Comparison of ENCODE assay signal across 14 cellular contexts in genomic region chr1:55196433-55197035, GRCh38. TPM values are rescaled to one million over a fixed set of nuclear protein-coding genes. Genes with fewer than 3 reads are reported as not detected.
DNase-seq lines count a peak whose midpoint lies in the region; ATAC-seq and TF ChIP-seq lines count a peak whose summit lies in the region.
"Had no signal": no experiment of that assay in that cellular context is flagged by ENCODE, and none has a peak within 500 bp of the region (broad histone marks: within the 10 kb centered on the region; RNA-seq: fewer than 3 reads in every experiment).

No MANE protein-coding gene starts in this region.

- CTCF ChIA-PET in CD8-positive, alpha-beta memory T cell (lab: Charles Lee), result no interaction called here
- CTCF ChIA-PET in activated B cell treated with CpG ODN at 0.5 μM for 24 hours (lab: Charles Lee), result interaction anchor here (0.7 kb wide), 1 partner anchor 81 kb away, joined by 3 read pairs; no protein-coding TSS in a partner anchor

- intact Hi-C loops in CD14-positive monocyte (cut with micrococcal nuclease) (no loop called here), activated B cell treated with CpG ODN at 0.5 μM for 24 hours (cut with micrococcal nuclease) (no loop called here)

- peak overlapping the region in 1 of 2 donors; percentile 31 for H3K4me3 Mint-ChIP-seq in CD14-positive monocyte
- peak overlapping the region in 3 of 7 donors; percentile 18 to 54 (median 27) for H3K4me3 Mint-ChIP-seq in CD8-positive, alpha-beta memory T cell
- no peak overlapping the region for H3K4me3 Mint-ChIP-seq in activated B cell treated with CpG ODN at 0.5 μM for 24 hours
- H3K4me3 Mint-ChIP-seq in immature natural killer cell, result peak overlapping the region in 1 of 5 donors; percentile 33

- TF ChIP-seq CTCF in CD14-positive monocyte (IDR thresholded peaks at IDR 0.05) (no peak), activated B cell treated with CpG ODN at 0.5 μM for 24 hours (IDR thresholded peaks at IDR 0.05) (no peak)

- H3K4me1 Mint-ChIP-seq in CD14-positive monocyte, result peaks cover 43% of the 10 kb centered on the region
- peaks cover 75 to 95% (median 90%) of the 10 kb centered on the region in 3 donors for H3K4me1 Mint-ChIP-seq in CD8-positive, alpha-beta memory T cell
- H3K4me1 Mint-ChIP-seq in activated B cell treated with CpG ODN at 0.5 μM for 24 hours, result peaks cover 65% of the 10 kb centered on the region
- H3K4me1 Mint-ChIP-seq in immature natural killer cell, result peaks cover 78 to 100% of the 10 kb centered on the region in 2 donors

- no peaks in the 10 kb centered on the region for H3K36me3 ChIP-seq in CD8-positive, alpha-beta memory T cell (ENCODE audit: insufficient read depth, low read length)
- H3K36me3 ChIP-seq: thoracic aorta had no signal

- H3K36me3 Mint-ChIP-seq in CD14-positive monocyte (peaks cover 14 to 17% of the 10 kb centered on the region in 2 donors), activated B cell treated with CpG ODN at 0.5 μM for 24 hours (ENCODE audit: low read depth) (peaks cover 50% of the 10 kb centered on the region), immature natural killer cell (peaks cover 0 to 7% (median 0%) of the 10 kb centered on the region in 3 donors)
- H3K36me3 Mint-ChIP-seq in CD8-positive, alpha-beta memory T cell, result peaks cover 0 to 32% (median 10%) of the 10 kb centered on the region in 3 donors

- H3K9me3 ChIP-seq in CD8-positive, alpha-beta memory T cell (ENCODE audit: low read length), result no peaks in the 10 kb centered on the region
- H3K9me3 ChIP-seq: Caco-2, thoracic aorta had no signal

- H3K27ac Mint-ChIP-seq in CD14-positive monocyte (peak overlapping the region; percentile 53 to 93 (median 88)), activated B cell treated with CpG ODN at 0.5 μM for 24 hours (peak overlapping the region; percentile 14), immature natural killer cell (peak overlapping the region; percentile 20 to 78 (median 60))
- peak overlapping the region in 6 of 8 donors; percentile 37 to 79 (median 62) for H3K27ac Mint-ChIP-seq in CD8-positive, alpha-beta memory T cell

- POLR2A ChIA-PET in CD8-positive, alpha-beta memory T cell (lab: Charles Lee), result no interaction called here
- POLR2A ChIA-PET in activated B cell treated with CpG ODN at 0.5 μM for 24 hours (lab: Charles Lee), result no interaction called here

- no peaks in the 10 kb centered on the region for H3K27me3 ChIP-seq in CD8-positive, alpha-beta memory T cell (ENCODE audit: insufficient read depth, low read length, poor library complexity, severe bottlenecking)

- DNase-seq in CD14-positive monocyte (ENCODE audit: low spot score) (no peak), activated B cell treated with CpG ODN at 0.5 μM for 24 hours (no peak), immature natural killer cell (no peak), islet precursor cell (no peak)
- no peak for DNase-seq in CD8-positive, alpha-beta memory T cell
- DNase-seq in activated CD8-positive, alpha-beta memory T cell treated with anti-CD3 and anti-CD28 coated beads, Interleukin-2, amount 50 U/mL, for 4 hours, result no peak
- DNase-seq: amniotic stem cell, Caco-2, dermis blood vessel endothelial cell, NCI-H2227 treated with DMSO at 0.1 percent for 48 hours, T-helper 2 cell had no signal

- ATAC-seq in activated B cell treated with CpG ODN at 0.5 μM for 24 hours (ENCODE audit: low read depth) (no peak), HG03135 (IDR thresholded peaks at IDR 0.05; ENCODE audit: unreplicated experiment) (no peak)

- H3K9me3 Mint-ChIP-seq in CD14-positive monocyte (peaks cover 0 to 3% (median 2%) of the 10 kb centered on the region in 7 donors), activated B cell treated with CpG ODN at 0.5 μM for 24 hours (no peaks in the 10 kb centered on the region), immature natural killer cell (no peaks in the 10 kb centered on the region)
- H3K9me3 Mint-ChIP-seq in CD8-positive, alpha-beta memory T cell, result no peaks in the 10 kb centered on the region

- peak overlapping the region; percentile 0 for H3K27ac ChIP-seq in CD8-positive, alpha-beta memory T cell (ENCODE audit: low read depth, low read length)
- H3K27ac ChIP-seq: KMS-11, thoracic aorta had no signal

- peaks cover 59% of the 10 kb centered on the region for H3K4me1 ChIP-seq in CD8-positive, alpha-beta memory T cell (ENCODE audit: insufficient read depth, low read length)

- H3K4me3 ChIP-seq in CD8-positive, alpha-beta memory T cell (ENCODE audit: low read length), result no peak overlapping the region
- H3K4me3 ChIP-seq: thoracic aorta had no signal

- H3K27me3 Mint-ChIP-seq in CD14-positive monocyte (ENCODE audit: low read depth in 3 of 3), result peaks cover 0 to 2% (median 0%) of the 10 kb centered on the region in 3 donors
- H3K27me3 Mint-ChIP-seq in CD8-positive, alpha-beta memory T cell, result no peaks in the 10 kb centered on the region
- no peaks in the 10 kb centered on the region for H3K27me3 Mint-ChIP-seq in activated B cell treated with CpG ODN at 0.5 μM for 24 hours
- no peaks in the 10 kb centered on the region for H3K27me3 Mint-ChIP-seq in immature natural killer cell (ENCODE audit: low read depth in 3 of 3)

RNA-seq across cellular contexts. Expression of gene USP24, which starts 18.6 kb away (rescaled TPM):
- polyA plus RNA-seq in CD14-positive monocyte, result 1 to 10 TPM; 1.1 to 2.1 TPM
- 10 to 100 TPM; 51.5 to 51.6 TPM for total RNA-seq in CD8-positive, alpha-beta memory T cell
- 7.5 TPM for polyA plus RNA-seq in CD8-positive, alpha-beta memory T cell
- total RNA-seq in activated B cell treated with CpG ODN at 0.5 μM for 24 hours, result 91.4 and 93.2 TPM in 2 replicates
- polyA plus RNA-seq in immature natural killer cell, result 10 to 100 TPM in 1 of 3 donors, 1 to 10 TPM in 2; 3.0 to 10.1 (median 3.7) TPM

Comparison
In these comparisons a context has a peak if more than half of its experiments do, and no peak if none do; other contexts are left out.
1. H3K27ac Mint-ChIP-seq: peak in every context shown above with its lines; median percentile 88 in CD14-positive monocyte; 62 in CD8-positive, alpha-beta memory T cell; 60 in immature natural killer cell; 14 in activated B cell treated with CpG ODN at 0.5 μM for 24 hours.